ENCODE assay signal across 8 cellular contexts in the genomic region with DNA sequence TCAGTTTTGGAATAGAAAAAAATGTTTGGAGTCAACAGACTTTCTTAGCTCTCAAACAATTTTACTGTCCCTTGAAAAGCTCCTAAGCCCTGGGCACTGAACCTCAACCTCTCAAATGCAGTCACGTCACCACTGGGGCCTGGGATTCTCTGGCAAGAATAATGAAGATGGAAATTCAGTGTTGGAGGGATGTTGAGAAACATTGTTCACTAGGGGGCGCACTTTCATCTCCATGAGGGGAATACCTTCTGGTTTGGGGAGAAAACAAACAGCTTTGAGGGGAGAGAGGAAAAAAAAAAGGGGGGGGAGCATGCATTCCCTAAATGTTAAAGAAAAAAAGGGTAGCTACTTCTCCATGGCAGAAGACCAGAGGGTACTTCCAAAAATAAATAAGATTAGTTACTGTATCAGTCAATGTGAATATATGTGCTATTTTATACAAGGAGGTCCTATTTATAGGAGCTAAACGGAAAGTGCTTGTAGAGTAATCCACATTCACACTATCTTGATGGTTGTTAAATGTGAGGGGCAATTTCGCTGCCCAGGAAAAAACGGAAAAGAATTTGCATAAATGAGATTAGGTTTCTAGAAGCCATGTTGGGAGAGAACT. TPM values are rescaled to one million over a fixed set of nuclear protein-coding genes. Genes with fewer than 3 reads are reported as not detected.
DNase-seq lines count a peak whose midpoint lies in the region; ATAC-seq and TF ChIP-seq lines count a peak whose summit lies in the region.

No MANE protein-coding gene starts in this region.

- TF ChIP-seq CTCF in PC-3 (conservative IDR thresholded peaks at IDR 0.05; ENCODE audit: low read depth, low read length): peak; percentile 99
- peak; percentile 65 for TF ChIP-seq CTCF in parathyroid adenoma (IDR thresholded peaks at IDR 0.05)

- BruUV-seq in PC-3 (replicated peaks; lab: Mats Ljungman, UMichigan): no TSS peak

- no peaks in the 10 kb centered on the region for H3K27me3 Mint-ChIP-seq in activated T-cell treated with anti-CD3 and anti-CD28 coated beads, Interleukin-2, amount 50 U/mL, for 72 hours (ENCODE audit: low read depth)

- H4K20me1 ChIP-seq in PC-3 (ENCODE audit: low read length): no peaks in the 10 kb centered on the region

- H3K9ac ChIP-seq in PC-3 (ENCODE audit: low read length) (peak overlapping the region; percentile 44), parathyroid adenoma (no peak overlapping the region)

- peaks cover 31% of the 10 kb centered on the region for H3K4me1 Mint-ChIP-seq in activated T-cell treated with anti-CD3 and anti-CD28 coated beads, Interleukin-2, amount 50 U/mL, for 72 hours (ENCODE audit: low read depth)

- H3K36me3 ChIP-seq in PC-3 (ENCODE audit: low read depth, low read length): no peaks in the 10 kb centered on the region
- H3K36me3 ChIP-seq in parathyroid adenoma (ENCODE audit: control insufficient read depth, insufficient read depth, low read length): no peaks in the 10 kb centered on the region

- H3K27me3 ChIP-seq in PC-3 (ENCODE audit: low read length) (no peaks in the 10 kb centered on the region), parathyroid adenoma (ENCODE audit: control insufficient read depth, insufficient read depth, low read length) (no peaks in the 10 kb centered on the region)

- H3K9me3 Mint-ChIP-seq in activated T-cell treated with anti-CD3 and anti-CD28 coated beads, Interleukin-2, amount 50 U/mL, for 72 hours: no peaks in the 10 kb centered on the region

- H3F3A ChIP-seq in PC-3 (ENCODE audit: low read length, unreplicated experiment): peaks cover 13% of the 10 kb centered on the region

- POLR2A ChIA-PET in PC-3 (lab: Charles Lee; ENCODE audit: unreplicated experiment): interaction anchor here (0.7 to 1.0 kb wide), 2 partner anchors 70 to 133 kb away, joined by 3 to 6 read pairs; no protein-coding TSS in a partner anchor

- H3K4me1 ChIP-seq in PC-3 (ENCODE audit: insufficient read depth, low read length) (peaks cover 54% of the 10 kb centered on the region), parathyroid adenoma (no peaks in the 10 kb centered on the region)

- H3K9me2 ChIP-seq in PC-3 (replicated peaks; ENCODE audit: low read length): no peaks in the 10 kb centered on the region

- no peaks in the 10 kb centered on the region for H3K36me3 Mint-ChIP-seq in activated T-cell treated with anti-CD3 and anti-CD28 coated beads, Interleukin-2, amount 50 U/mL, for 72 hours (ENCODE audit: insufficient read depth in 2 of 2)

- peak overlapping the region; percentile 22; the same call in 1 of the 2 replicates for H3K4me3 ChIP-seq in PC-3 (ENCODE audit: low read length)
- H3K4me3 ChIP-seq in parathyroid adenoma (ENCODE audit: low read depth, low read length): no peak overlapping the region

- CTCF ChIA-PET in PC-3 (lab: Charles Lee): interaction anchor here (0.5 to 1.8 kb wide), 16 partner anchors 8 to 393 kb away, joined by 3 to 10 read pairs (median 4); a partner anchor contains a TSS

- ATAC-seq in PC-3: peak; percentile 7
- ATAC-seq in activated T-cell treated with anti-CD3 and anti-CD28 coated beads, Interleukin-2, amount 50 U/mL, for 72 hours (replicated peaks in 1 of 2): peak; percentile 43 to 50
- no peak for ATAC-seq in HG03175 (IDR thresholded peaks at IDR 0.05; ENCODE audit: unreplicated experiment)
- ATAC-seq in HG02798 (IDR thresholded peaks at IDR 0.05; ENCODE audit: poor library complexity, unreplicated experiment): no peak

- H3K9me3 ChIP-seq in PC-3 (ENCODE audit: low read length) (no peaks in the 10 kb centered on the region), parathyroid adenoma (ENCODE audit: control insufficient read depth, low read length) (no peaks in the 10 kb centered on the region)

- H3K27ac ChIP-seq in PC-3 (ENCODE audit: low read length) (peak overlapping the region; percentile 81), parathyroid adenoma (no peak overlapping the region)

- no peak overlapping the region for H3K4me3 Mint-ChIP-seq in activated T-cell treated with anti-CD3 and anti-CD28 coated beads, Interleukin-2, amount 50 U/mL, for 72 hours

- no peaks in the 10 kb centered on the region for H3K79me2 ChIP-seq in PC-3 (ENCODE audit: low read length)
- H3K79me2 ChIP-seq in parathyroid adenoma: no peaks in the 10 kb centered on the region

- H3K4me2 ChIP-seq in PC-3 (ENCODE audit: low read length) (peak overlapping the region; percentile 66), parathyroid adenoma (ENCODE audit: low read length) (no peak overlapping the region)

- DNase-seq in ELR (ENCODE audit: low read depth): peak; percentile 91
- peak; percentile 74 to 87 for DNase-seq in Kasumi-1 (lab: John Stamatoyannopoulos, UW)
- peak; percentile 99 for DNase-seq in PC-3
- DNase-seq in activated T-cell treated with anti-CD3 and anti-CD28 coated beads, Interleukin-2, amount 50 U/mL, for 72 hours: peak; percentile 64 to 71
- peak; percentile 73 for DNase-seq in foreskin melanocyte

- no peak overlapping the region for H3K27ac Mint-ChIP-seq in activated T-cell treated with anti-CD3 and anti-CD28 coated beads, Interleukin-2, amount 50 U/mL, for 72 hours

- H2AFZ ChIP-seq in PC-3 (ENCODE audit: low read length): peak overlapping the region; percentile 59
- no peak overlapping the region for H2AFZ ChIP-seq in parathyroid adenoma

- intact Hi-C loops in PC-3 (cut with micrococcal nuclease): loop anchor here (1.0 to 5.0 kb wide), 6 partner anchors 126 to 1041 kb away; no protein-coding TSS in a partner anchor

RNA-seq across cellular contexts. Expression of a gene that starts 5.8 kb away (rescaled TPM):
- not detected in 2 replicates for total RNA-seq in PC-3 (2014; rRNA removed)
- not detected for total RNA-seq in activated T-cell treated with anti-CD3 and anti-CD28 coated beads, Interleukin-2, amount 50 U/mL, for 72 hours

RNA-seq across cellular contexts. Expression of a gene that starts 34.6 kb away (rescaled TPM):
- total RNA-seq in PC-3 (2014; rRNA removed): 20.2 and 22.5 TPM in 2 replicates
- 1 to 10 TPM; 5.7 to 6.4 TPM for total RNA-seq in activated T-cell treated with anti-CD3 and anti-CD28 coated beads, Interleukin-2, amount 50 U/mL, for 72 hours

Comparison
In these comparisons a context has a peak if more than half of its experiments do, and no peak if none do; other contexts are left out.
1. ATAC-seq: peak in PC-3 (single experiment) and activated T-cell treated with anti-CD3 and anti-CD28 coated beads, Interleukin-2, amount 50 U/mL, for 72 hours (2 of 2); none in HG03175 (single experiment) and HG02798 (single experiment).
2. Peak in every context shown above with its lines, with median percentiles within 50 percentile points of each other: DNase-seq.